15 cellular contexts compared by ENCODE assay signal in genomic region chr11:117604349-117604995, GRCh38.
DNase-seq lines count a peak whose midpoint lies in the region; ATAC-seq lines count a peak whose summit lies in the region.
"Had no signal": no experiment of that assay in that cellular context is flagged by ENCODE, and none has a peak within 500 bp of the region (broad histone marks: within the 10 kb centered on the region; RNA-seq: fewer than 3 reads in every experiment).

No MANE protein-coding gene starts in this region.

- ATAC-seq in left lobe of liver = no peak

- H3K36me3 ChIP-seq in SJSA1 (no peaks in the 10 kb centered on the region), H7 (replicated peaks; ENCODE audit: control insufficient read depth, insufficient read depth, low read length) (no peaks in the 10 kb centered on the region)
- H3K36me3 ChIP-seq: BLaER1 treated with 17β-estradiol and CSF1 and Interleukin-3, amounts not matched to agents 10 nM and 100 nM; Peyer's patch; prostate gland had no signal

- 0 out of 2 replicates have a peak overlapping the region, but pooled peaks have one; percentile 29 for H3K27ac ChIP-seq in SJSA1
- H3K27ac ChIP-seq: BLaER1 treated with 17β-estradiol and CSF1 and Interleukin-3, amounts not matched to agents 10 nM and 100 nM; Peyer's patch; prostate gland had no signal

- no peak overlapping the region for H3K4me3 ChIP-seq in SJSA1
- H3K4me3 ChIP-seq in H7 (ENCODE audit: insufficient read depth, low read depth, low read length) = no peak overlapping the region
- H3K4me3 ChIP-seq: BLaER1 treated with 17β-estradiol and CSF1 and Interleukin-3, amounts not matched to agents 10 nM and 100 nM; Peyer's patch; prostate gland had no signal

- peaks cover 19% of the 10 kb centered on the region for H3K4me1 ChIP-seq in SJSA1 (replicated peaks)
- H3K4me1 ChIP-seq: Peyer's patch, prostate gland had no signal

- DNase-seq in COLO668 (lab: John Stamatoyannopoulos, UW; ENCODE audit: unreplicated experiment) (peak; percentile 79), M059J (ENCODE audit: low read depth) (peak; percentile 24), SJSA1 (ENCODE audit: low read depth in 1 of 2, low spot score in 2 of 2) (peak; percentile 81), hypothalamus (lab: John Stamatoyannopoulos, UW) (peak in 36 of 51 donors; percentile 24 to 73 (median 48)), left lobe of liver (ENCODE audit: low spot score) (no peak), NCI-H1694 treated with DMSO at 0.1 percent for 48 hours (lab: John Stamatoyannopoulos, UW) (no peak), H7 (no peak)
- DNase-seq in activated naive CD4-positive, alpha-beta T cell treated with anti-CD3 and anti-CD28 coated beads, Interleukin-2, amount 50 U/mL, for 16 hours = no peak
- DNase-seq: effector CD8-positive, alpha-beta T cell; MV-4-11; Peyer's patch; stimulated activated naive CD4-positive, alpha-beta T cell treated with Interleukin-2 at 50 U/mL for 16 hours; T-helper 9 cell had no signal

- H3K9me3 ChIP-seq in SJSA1 (replicated peaks) = no peaks in the 10 kb centered on the region
- H3K9me3 ChIP-seq: BLaER1 treated with 17β-estradiol and CSF1 and Interleukin-3, amounts not matched to agents 10 nM and 100 nM; Peyer's patch; prostate gland had no signal

- H3K27me3 ChIP-seq in SJSA1 (replicated peaks) = no peaks in the 10 kb centered on the region
- peaks cover 2% of the 10 kb centered on the region; the same call in 1 of the 2 replicates for H3K27me3 ChIP-seq in H7 (ENCODE audit: control insufficient read depth, insufficient read depth, low read length)
- H3K27me3 ChIP-seq: BLaER1 treated with 17β-estradiol and CSF1 and Interleukin-3, amounts not matched to agents 10 nM and 100 nM; Peyer's patch had no signal

Comparison
In these comparisons a context has a peak if more than half of its experiments do, and no peak if none do; other contexts are left out.
1. DNase-seq: peak in COLO668 (single experiment), M059J (single experiment), SJSA1 (2 of 2) and hypothalamus (36 of 51); none in left lobe of liver (single experiment), activated naive CD4-positive, alpha-beta T cell treated with anti-CD3 and anti-CD28 coated beads, Interleukin-2, amount 50 U/mL, for 16 hours (single experiment), NCI-H1694 treated with DMSO at 0.1 percent for 48 hours (single experiment) and H7 (single experiment).